Comparison of ENCODE assay signal across 25 cellular contexts in the genomic region with DNA sequence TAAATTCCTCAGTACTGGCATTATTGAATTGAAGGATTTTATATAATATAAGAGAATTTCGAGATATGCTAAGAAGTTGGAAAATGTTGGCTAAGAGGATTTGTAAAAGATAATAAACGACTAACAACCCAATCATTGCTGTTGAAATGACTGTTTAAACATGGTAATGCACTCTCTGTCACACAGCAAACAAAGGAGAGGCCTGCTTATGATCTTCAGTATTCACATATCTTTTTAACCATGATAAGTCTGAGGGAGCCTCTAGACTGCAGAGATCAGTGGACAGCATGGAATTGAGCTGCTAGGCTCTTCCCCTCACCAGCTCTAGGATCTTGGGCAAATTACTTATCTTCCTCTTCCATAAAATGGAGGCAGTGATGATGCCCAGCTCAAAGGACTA. TPM values are rescaled to one million over a fixed set of nuclear protein-coding genes. Genes with fewer than 3 reads are reported as not detected.
DNase-seq lines count a peak whose midpoint lies in the region; ATAC-seq, FAIRE-seq and TF ChIP-seq lines count a peak whose summit lies in the region.
"Had no signal": no experiment of that assay in that cellular context is flagged by ENCODE, and none has a peak within 500 bp of the region (broad histone marks: within the 10 kb centered on the region; RNA-seq: fewer than 3 reads in every experiment).

No MANE protein-coding gene starts in this region.

- no peaks in the 10 kb centered on the region for H3K9me3 Mint-ChIP-seq in CD4-positive, alpha-beta T cell
- H3K9me3 Mint-ChIP-seq in activated naive CD4-positive, alpha-beta T cell treated with anti-CD3 and anti-CD28 coated beads for 36 hours, result peaks cover 2% of the 10 kb centered on the region

- POLR2A ChIA-PET in CD4-positive, alpha-beta T cell (lab: Charles Lee), result no interaction called here

- CTCF ChIA-PET in CD4-positive, alpha-beta T cell (lab: Charles Lee), result no interaction called here
- CTCF ChIA-PET in activated naive CD4-positive, alpha-beta T cell treated with anti-CD3 and anti-CD28 coated beads for 36 hours (lab: Charles Lee), result interaction anchor here (1.1 kb wide), 1 partner anchor 197 kb away, joined by 3 read pairs; no protein-coding TSS in a partner anchor

- H3K27ac ChIP-seq in CD4-positive, alpha-beta T cell (ENCODE audit: low read depth, low read length), result no peak overlapping the region
- H3K27ac ChIP-seq in upper lobe of left lung, result no peak overlapping the region
- H3K27ac ChIP-seq: BLaER1, SK-N-MC had no signal

- intact Hi-C loops in CD4-positive, alpha-beta T cell (cut with DNase I, micrococcal nuclease), result no loop called here
- intact Hi-C loops in mucosa of descending colon (cut with DNase I, micrococcal nuclease), result no loop called here
- intact Hi-C loops in activated naive CD4-positive, alpha-beta T cell treated with anti-CD3 and anti-CD28 coated beads for 36 hours (cut with micrococcal nuclease), result no loop called here

- H3K4me1 ChIP-seq in mucosa of descending colon (ENCODE audit: low read depth) (peaks cover 6% of the 10 kb centered on the region), upper lobe of left lung (peaks cover 5 to 14% (median 10%) of the 10 kb centered on the region in 4 donors)

- FAIRE-seq in H54 (lab: Jason Lieb, UNC), result no peak
- FAIRE-seq: GM12891, H1, RCC 7860 had no signal

- no peak for TF ChIP-seq POLR2A in H54 (IDR thresholded peaks at IDR 0.05; ENCODE audit: low read depth, low read length)
- TF ChIP-seq POLR2A in upper lobe of left lung (IDR thresholded peaks at IDR 0.05), result no peak

- peaks cover 50% of the 10 kb centered on the region for H3K36me3 Mint-ChIP-seq in CD4-positive, alpha-beta T cell (ENCODE audit: low read depth)
- peaks cover 13% of the 10 kb centered on the region for H3K36me3 Mint-ChIP-seq in activated naive CD4-positive, alpha-beta T cell treated with anti-CD3 and anti-CD28 coated beads for 36 hours (ENCODE audit: low read depth)

- H3K9me3 ChIP-seq in CD4-positive, alpha-beta T cell (ENCODE audit: control insufficient read depth, low read length), result no peaks in the 10 kb centered on the region
- H3K9me3 ChIP-seq in mucosa of descending colon, result no peaks in the 10 kb centered on the region
- no peaks in the 10 kb centered on the region for H3K9me3 ChIP-seq in upper lobe of left lung

- H3K4me3 ChIP-seq in mucosa of descending colon (no peak overlapping the region), upper lobe of left lung (no peak overlapping the region)
- H3K4me3 ChIP-seq: BLaER1, SK-N-MC had no signal

- H3K27me3 ChIP-seq in CD4-positive, alpha-beta T cell (ENCODE audit: control insufficient read depth, insufficient read depth, low read length), result no peaks in the 10 kb centered on the region
- no peaks in the 10 kb centered on the region for H3K27me3 ChIP-seq in upper lobe of left lung
- H3K27me3 ChIP-seq: BLaER1 had no signal

- H3K36me3 ChIP-seq in mucosa of descending colon (ENCODE audit: low read depth) (peaks cover 3% of the 10 kb centered on the region), upper lobe of left lung (peaks cover 0 to 10% (median 5%) of the 10 kb centered on the region in 4 donors)

- DNase-seq in NCI-H748 (lab: John Stamatoyannopoulos, UW; ENCODE audit: unreplicated experiment), result peak; percentile 44
- no peak for DNase-seq in NCI-H748 treated with DMSO at 0.1 percent for 48 hours (lab: John Stamatoyannopoulos, UW)
- DNase-seq in CD4-positive, alpha-beta T cell, result no peak
- DNase-seq in NCI-H146 (lab: John Stamatoyannopoulos, UW), result peak; percentile 47
- DNase-seq in mucosa of descending colon, result peak in 1 of 3 donors; percentile 30
- DNase-seq in H54 (ENCODE audit: insufficient read length, low spot score), result no peak
- DNase-seq in activated naive CD4-positive, alpha-beta T cell treated with anti-CD3 and anti-CD28 coated beads for 36 hours, result no peak
- DNase-seq in upper lobe of left lung, result no peak
- DNase-seq: CD4-positive, CD25-positive, alpha-beta regulatory T cell; COR-L47; DMS79 treated with DMSO at 0.1 percent for 48 hours; GF-D8; KBM-7; NCI-H1105 treated with DMSO at 0.1 percent for 48 hours; NCI-H1694; NCI-H2029 treated with DMSO at 0.1 percent for 48 hours; NCI-H446 treated with DMSO at 0.1 percent for 48 hours; NCI-H82; SIG-M5 had no signal

- no peak for TF ChIP-seq EP300 in upper lobe of left lung (IDR thresholded peaks at IDR 0.05)

- no peaks in the 10 kb centered on the region for H3K27me3 Mint-ChIP-seq in CD4-positive, alpha-beta T cell
- H3K27me3 Mint-ChIP-seq in activated naive CD4-positive, alpha-beta T cell treated with anti-CD3 and anti-CD28 coated beads for 36 hours (ENCODE audit: low read depth), result no peaks in the 10 kb centered on the region
- H3K27me3 Mint-ChIP-seq: CD4-positive, CD25-positive, alpha-beta regulatory T cell had no signal

- ATAC-seq in CD4-positive, alpha-beta T cell (ENCODE audit: poor library complexity), result no peak
- peak; percentile 30 for ATAC-seq in mucosa of descending colon
- ATAC-seq in upper lobe of left lung (ENCODE audit: low FRiP score in 2 of 2), result no peak
- ATAC-seq: HCT116 had no signal

- H3K27ac Mint-ChIP-seq in CD4-positive, alpha-beta T cell, result peak overlapping the region; percentile 42
- no peak overlapping the region for H3K27ac Mint-ChIP-seq in activated naive CD4-positive, alpha-beta T cell treated with anti-CD3 and anti-CD28 coated beads for 36 hours
- H3K27ac Mint-ChIP-seq: CD4-positive, CD25-positive, alpha-beta regulatory T cell had no signal

- peaks cover 55% of the 10 kb centered on the region for H3K4me1 Mint-ChIP-seq in CD4-positive, alpha-beta T cell (ENCODE audit: low read depth)
- H3K4me1 Mint-ChIP-seq in activated naive CD4-positive, alpha-beta T cell treated with anti-CD3 and anti-CD28 coated beads for 36 hours (ENCODE audit: low read depth), result peaks cover 16% of the 10 kb centered on the region

- TF ChIP-seq CTCF in CD4-positive, alpha-beta T cell (IDR thresholded peaks at IDR 0.05), result no peak
- TF ChIP-seq CTCF in mucosa of descending colon (IDR thresholded peaks at IDR 0.05) (no peak), upper lobe of left lung (IDR thresholded peaks at IDR 0.05) (no peak)

- WGBS in upper lobe of left lung, 2 donors, result 72 to 75% methylated on average over 2 of the region's 2 CpGs

- H3K4me3 Mint-ChIP-seq in CD4-positive, alpha-beta T cell, result peak overlapping the region; percentile 58
- no peak overlapping the region for H3K4me3 Mint-ChIP-seq in activated naive CD4-positive, alpha-beta T cell treated with anti-CD3 and anti-CD28 coated beads for 36 hours

RNA-seq across cellular contexts. Expression of a gene that starts 2.7 kb away (rescaled TPM):
- 10 to 100 TPM; 18.9 to 19.8 TPM for total RNA-seq in CD4-positive, alpha-beta T cell
- total RNA-seq in mucosa of descending colon (10 to 100 TPM; 14.1 to 16.6 (median 14.8) TPM), upper lobe of left lung (10 to 100 TPM; 13.6 to 34.6 (median 16.6) TPM)
- total RNA-seq in activated naive CD4-positive, alpha-beta T cell treated with anti-CD3 and anti-CD28 coated beads for 36 hours, result 10 to 100 TPM in 1 of 2 experiments, 1 to 10 TPM in 1; 8.7 to 10.0 TPM

RNA-seq across cellular contexts. Expression of a gene that starts 18.8 kb away (rescaled TPM):
- under 1 TPM; 0.64 to 0.74 TPM for total RNA-seq in CD4-positive, alpha-beta T cell
- 1 to 10 TPM; 3.3 to 8.5 (median 3.8) TPM for total RNA-seq in mucosa of descending colon
- total RNA-seq in activated naive CD4-positive, alpha-beta T cell treated with anti-CD3 and anti-CD28 coated beads for 36 hours, result 10 to 100 TPM; 39.7 to 40.0 TPM
- 1 to 10 TPM in 5 of 6 donors, under 1 TPM in 1; 0.55 to 8.3 (median 2.8) TPM for total RNA-seq in upper lobe of left lung

Comparison
In these comparisons a context has a peak if more than half of its experiments do, and no peak if none do; other contexts are left out.
1. DNase-seq: peak in NCI-H748 (single experiment) and NCI-H146 (single experiment); none in NCI-H748 treated with DMSO at 0.1 percent for 48 hours (single experiment), CD4-positive, alpha-beta T cell (0 of 10), H54 (single experiment), activated naive CD4-positive, alpha-beta T cell treated with anti-CD3 and anti-CD28 coated beads for 36 hours (single experiment) and upper lobe of left lung (0 of 2).
2. RNA of a gene that starts 18.8 kb away (total RNA-seq): 39.7 to 40.0 TPM in activated naive CD4-positive, alpha-beta T cell treated with anti-CD3 and anti-CD28 coated beads for 36 hours; 3.3 to 8.5 TPM in mucosa of descending colon, 0.55 to 8.3 TPM in upper lobe of left lung and 0.64 to 0.74 TPM in CD4-positive, alpha-beta T cell; every median in the first group is over 4 times any median in the second.